ENCODE assay signal across 33 cellular contexts in genomic region chrX:69541959-69542358, GRCh38.
"Had no signal": no experiment of that assay in that cellular context is flagged by ENCODE, and none has a peak within 500 bp of the region (broad histone marks: within the 10 kb centered on the region; RNA-seq: fewer than 3 reads in every experiment).

No MANE protein-coding gene starts in this region.

- H3K9me3 ChIP-seq: adrenal gland, body of pancreas had no signal

- H3K4me1 ChIP-seq: body of pancreas, breast epithelium had no signal

- H3K27ac ChIP-seq: adrenal gland, body of pancreas, brain microvascular endothelial cell, breast epithelium, VCaP had no signal

- DNase-seq: activated B cell treated with CpG ODN at 0.5 μM for 24 hours; activated CD4-positive, alpha-beta memory T cell treated with anti-CD3 and anti-CD28 coated beads for 36 hours; activated CD4-positive, alpha-beta T cell treated with anti-CD3 and anti-CD28 coated beads for 4 hours; activated CD4-positive, alpha-beta T cell treated with anti-CD3 and anti-CD28 coated beads, Interleukin-2, amount 10 ng/mL, durations not matched to agents 24 days and 14 days; activated CD4-positive, alpha-beta T cell treated with anti-CD3 and anti-CD28 coated beads, Interleukin-2, amount 50 U/mL, for 1 hour; activated CD4-positive, alpha-beta T cell treated with anti-CD3 and anti-CD28 coated beads, Interleukin-2, amount 50 U/mL, for 4 hours; activated CD4-positive, CD25-positive, alpha-beta regulatory T cell treated with anti-CD3 and anti-CD28 coated beads, Interleukin-2, amount 50 U/mL, for 72 hours; activated CD8-positive, alpha-beta memory T cell treated with anti-CD3 and anti-CD28 coated beads, Interleukin-2, amount 50 U/mL, for 4 hours; activated CD8-positive, alpha-beta T cell treated with anti-CD3 and anti-CD28 coated beads for 36 hours; activated effector memory CD4-positive, alpha-beta T cell treated with anti-CD3 and anti-CD28 coated beads, Interleukin-2, amount 50 U/mL, for 16 hours; activated gamma-delta T cell treated with Interleukin-2 at 50 U/mL for 16 hours; activated naive CD4-positive, alpha-beta T cell; activated naive CD4-positive, alpha-beta T cell treated with anti-CD3 and anti-CD28 coated beads for 36 hours; activated naive CD4-positive, alpha-beta T cell treated with anti-CD3 and anti-CD28 coated beads, Interleukin-2, amount 50 U/mL, for 16 hours; activated naive CD8-positive, alpha-beta T cell treated with anti-CD3 and anti-CD28 coated beads for 36 hours; activated T-cell treated with anti-CD3 and anti-CD28 coated beads for 4 hours; activated T-cell treated with anti-CD3 and anti-CD28 coated beads, Interleukin-2, amount 50 U/mL, for 1 hour; activated T-cell treated with anti-CD3 and anti-CD28 coated beads, Interleukin-2, amount 50 U/mL, for 4 hours; activated T-cell treated with anti-CD3 and anti-CD28 coated beads, Interleukin-2, amount 50 U/mL, for 72 hours; adrenal gland; amniotic stem cell; aorta; body of pancreas; brain microvascular endothelial cell; central memory CD4-positive, alpha-beta T cell; T-helper 2 cell; T-helper 9 cell had no signal

- FAIRE-seq: astrocyte, TTC549 had no signal

- H3K4me3 ChIP-seq: adrenal gland, body of pancreas, breast epithelium had no signal

- H3K27me3 ChIP-seq: body of pancreas, brain microvascular endothelial cell had no signal

- ATAC-seq: activated CD8-positive, alpha-beta T cell treated with anti-CD3 and anti-CD28 coated beads for 36 hours; activated naive CD4-positive, alpha-beta T cell treated with anti-CD3 and anti-CD28 coated beads, Interleukin-2, amount 50 U/mL, for 72 hours; activated T-cell treated with anti-CD3 and anti-CD28 coated beads, Interleukin-2, amount 50 U/mL, for 4 hours; activated T-cell treated with anti-CD3 and anti-CD28 coated beads, Interleukin-2, amount 50 U/mL, for 72 hours; activated T-helper 17 cell treated with anti-CD3 and anti-CD28 coated beads, Interleukin-2, amount 50 U/mL, for 72 hours; body of pancreas had no signal

- H3K36me3 ChIP-seq: adrenal gland, brain microvascular endothelial cell, breast epithelium had no signal
